8 cellular contexts compared by ENCODE assay signal in genomic region chr19:44025217-44025936, GRCh38. TPM values are rescaled to one million over a fixed set of nuclear protein-coding genes. Genes with fewer than 3 reads are reported as not detected.
DNase-seq lines count a peak whose midpoint lies in the region; ATAC-seq and TF ChIP-seq lines count a peak whose summit lies in the region.

Gene ZNF222, plus strand, starts transcription at chr19:44025379. Its CDS starts 58 bp downstream, at chr19:44025437.

- H3K9ac ChIP-seq in OCI-LY3 (ENCODE audit: low read length) (peak within 1 kb of the TSS; percentile 61), mucosa of rectum (ENCODE audit: low read depth in 1 of 2, low read length in 2 of 2) (peak within 1 kb of the TSS; percentile 56 to 79)

- no peaks in the 10 kb centered on the region for H3K27me3 ChIP-seq in CD4-positive, CD25-positive, alpha-beta regulatory T cell (ENCODE audit: control insufficient read depth, insufficient read depth, low read length)
- no peaks in the 10 kb centered on the region for H3K27me3 ChIP-seq in OCI-LY3 (ENCODE audit: low read depth, low read length)
- no peaks in the 10 kb centered on the region for H3K27me3 ChIP-seq in mucosa of rectum (ENCODE audit: control insufficient read depth in 2 of 2, insufficient read depth in 2 of 2, low read length in 2 of 2)

- peak; percentile 51 for TF ChIP-seq POLR2A in erythroblast (IDR thresholded peaks at IDR 0.05; ENCODE audit: low read length)

- peaks cover 16 to 37% (median 23%) of the 10 kb centered on the region in 4 donors for H3K4me1 Mint-ChIP-seq in CD4-positive, CD25-positive, alpha-beta regulatory T cell

- H3K9me3 Mint-ChIP-seq in CD4-positive, CD25-positive, alpha-beta regulatory T cell: peaks cover 10 to 46% (median 28%) of the 10 kb centered on the region in 7 donors

- peak; percentile 68 to 92 (median 78) for DNase-seq in CD4-positive, CD25-positive, alpha-beta regulatory T cell
- DNase-seq in HT1080 (ENCODE audit: low read depth) (peak; percentile 88), activated T-cell treated with anti-CD3 and anti-CD28 coated beads for 4 hours (peak; percentile 63), erythroblast (lab: John Stamatoyannopoulos, UW) (peak; percentile 89 to 90)
- peak; percentile 71 for DNase-seq in stimulated activated CD8-positive, alpha-beta memory T cell treated with anti-CD3 and anti-CD28 coated beads, Interleukin-4, amount 100 ng/mL, for 24 hours (ENCODE audit: low read depth)

- peak within 1 kb of the TSS; percentile 53 for H3K4me2 ChIP-seq in OCI-LY3 (ENCODE audit: low read length)

- H3K27me3 Mint-ChIP-seq in CD4-positive, CD25-positive, alpha-beta regulatory T cell: peaks cover 5% of the 10 kb centered on the region

- peak within 1 kb of the TSS; percentile 52 for H3K27ac ChIP-seq in CD4-positive, CD25-positive, alpha-beta regulatory T cell (ENCODE audit: insufficient read depth, low read length, poor library complexity, severe bottlenecking)
- H3K27ac ChIP-seq in OCI-LY3 (ENCODE audit: low read length) (no peak within 1 kb of the TSS), mucosa of rectum (ENCODE audit: low read depth in 2 of 2, low read length in 2 of 2) (no peak within 1 kb of the TSS)

- TF ChIP-seq CTCF in OCI-LY3 (IDR thresholded peaks at IDR 0.05; ENCODE audit: low read depth, low read length): no peak

- peaks cover 10% of the 10 kb centered on the region for H3K4me1 ChIP-seq in CD4-positive, CD25-positive, alpha-beta regulatory T cell (ENCODE audit: control insufficient read depth, insufficient read depth, low read length, poor library complexity, severe bottlenecking)
- no peaks in the 10 kb centered on the region for H3K4me1 ChIP-seq in OCI-LY3 (ENCODE audit: low read length)
- H3K4me1 ChIP-seq in mucosa of rectum (ENCODE audit: control insufficient read depth in 2 of 2, insufficient read depth in 2 of 2, low read length in 2 of 2): peaks cover 0 to 8% of the 10 kb centered on the region in 2 donors

- H3K9me3 ChIP-seq in CD4-positive, CD25-positive, alpha-beta regulatory T cell (ENCODE audit: control insufficient read depth in 2 of 2, low read length in 2 of 2): peaks cover 36 to 38% of the 10 kb centered on the region in 2 experiments
- 0 out of 2 replicates have a peak, but pooled peaks cover 6% of the 10 kb centered on the region for H3K9me3 ChIP-seq in OCI-LY3 (ENCODE audit: insufficient read depth, low read length)
- peaks cover 13 to 16% of the 10 kb centered on the region in 2 donors for H3K9me3 ChIP-seq in mucosa of rectum (ENCODE audit: control insufficient read depth in 2 of 2, low read length in 2 of 2)

- H3K4me3 ChIP-seq in CD4-positive, CD25-positive, alpha-beta regulatory T cell (ENCODE audit: low read depth, low read length): peak within 1 kb of the TSS; percentile 91
- H3K4me3 ChIP-seq in OCI-LY3 (ENCODE audit: low read length) (peak within 1 kb of the TSS; percentile 78), mucosa of rectum (ENCODE audit: low read length in 2 of 2) (peak within 1 kb of the TSS; percentile 89)

- peak within 1 kb of the TSS; percentile 80 to 96 (median 95) for H3K27ac Mint-ChIP-seq in CD4-positive, CD25-positive, alpha-beta regulatory T cell

- H2AFZ ChIP-seq in OCI-LY3 (ENCODE audit: low read depth, low read length): peak within 1 kb of the TSS; percentile 98

- ATAC-seq in CD4-positive, CD25-positive, alpha-beta regulatory T cell (ENCODE audit: low read depth in 2 of 2): peak; percentile 95 to 99
- peak; percentile 91 for ATAC-seq in GM19397 (IDR thresholded peaks at IDR 0.05; ENCODE audit: unreplicated experiment)

- no peaks in the 10 kb centered on the region for H3K79me2 ChIP-seq in OCI-LY3 (ENCODE audit: low read length)

- H3K36me3 ChIP-seq in CD4-positive, CD25-positive, alpha-beta regulatory T cell (ENCODE audit: control insufficient read depth, insufficient read depth, low read length): peaks cover 36% of the 10 kb centered on the region
- H3K36me3 ChIP-seq in OCI-LY3 (replicated peaks; ENCODE audit: low read depth, low read length) (peaks cover 37% of the 10 kb centered on the region), mucosa of rectum (ENCODE audit: control insufficient read depth in 2 of 2, insufficient read depth in 2 of 2, low read length in 2 of 2) (peaks cover 26 to 28% of the 10 kb centered on the region in 2 donors)

- H3K36me3 Mint-ChIP-seq in CD4-positive, CD25-positive, alpha-beta regulatory T cell: peaks cover 40% of the 10 kb centered on the region

- H3K4me3 Mint-ChIP-seq in CD4-positive, CD25-positive, alpha-beta regulatory T cell: peak within 1 kb of the TSS; percentile 90 to 100 (median 98)

- H4K20me1 ChIP-seq in OCI-LY3 (ENCODE audit: insufficient read depth, low read length): no peaks in the 10 kb centered on the region

RNA-seq across cellular contexts. Expression of gene ZNF222, which starts in this region (rescaled TPM):
- 5.0 TPM for total RNA-seq in CD4-positive, CD25-positive, alpha-beta regulatory T cell
- 1 to 10 TPM; 1.9 to 4.9 (median 3.9) TPM for polyA plus RNA-seq in CD4-positive, CD25-positive, alpha-beta regulatory T cell
- total RNA-seq in HT1080 (2014; rRNA removed; shearing (Covaris generic)): 3.7 and 5.6 TPM in 2 replicates
- 3.5 and 4.1 TPM in 2 replicates for polyA plus RNA-seq in HT1080 (2015; cell fraction: cytosol; rRNA removed)
- polyA plus RNA-seq in HT1080 (2015; cell fraction: nucleus; rRNA removed): 5.3 and 8.9 TPM in 2 replicates
